Comparison of ENCODE assay signal across 8 cellular contexts in genomic region chr1:33349081-33349759, GRCh38. TPM values are rescaled to one million over a fixed set of nuclear protein-coding genes. Genes with fewer than 3 reads are reported as not detected.
A peak's percentile ranks its signal among the peaks of the same experiment; 100 is the strongest.
DNase-seq lines count a peak whose midpoint lies in the region; ATAC-seq and TF ChIP-seq lines count a peak whose summit lies in the region.

No MANE protein-coding gene starts in this region.

- peak; percentile 56 for DNase-seq in NCI-H510A (lab: John Stamatoyannopoulos, UW)
- no peak for DNase-seq in NCI-H510A treated with DMSO at 0.1 percent for 48 hours (lab: John Stamatoyannopoulos, UW)
- DNase-seq in OCI-LY7 (ENCODE audit: low spot score) = peak; percentile 61
- peak; percentile 80 for DNase-seq in activated effector memory CD4-positive, alpha-beta T cell treated with anti-CD3 and anti-CD28 coated beads, Interleukin-2, amount 50 U/mL, for 16 hours
- peak; percentile 72 for DNase-seq in germinal center (ENCODE audit: low spot score)
- DNase-seq in posterior vena cava (ENCODE audit: low spot score) = peak; percentile 88
- no peak for DNase-seq in islet precursor cell

- peak overlapping the region; percentile 76 for H3K4me3 ChIP-seq in OCI-LY7 (ENCODE audit: low read depth, low read length, poor library complexity, severe bottlenecking)

- peaks cover 17% of the 10 kb centered on the region; the same call in 1 of the 2 replicates for H4K20me1 ChIP-seq in OCI-LY7 (ENCODE audit: insufficient read depth, low read length)

- peak overlapping the region; percentile 74 for H3K4me2 ChIP-seq in OCI-LY7 (ENCODE audit: low read length)

- peak overlapping the region; percentile 10 for H3K27ac ChIP-seq in OCI-LY7 (ENCODE audit: low read depth, low read length, poor library complexity, severe bottlenecking)

- CTCF ChIA-PET in OCI-LY7 (lab: Charles Lee; ENCODE audit: unreplicated experiment) = no interaction called here

- no TSS peak for BruUV-seq in OCI-LY7 (replicated peaks; lab: Mats Ljungman, UMichigan)

- peak; percentile 30 for ATAC-seq in HG02852 (IDR thresholded peaks at IDR 0.05; ENCODE audit: unreplicated experiment)

- H3K4me1 ChIP-seq in OCI-LY7 (ENCODE audit: insufficient read depth, low read length, poor library complexity, severe bottlenecking) = peaks cover 35% of the 10 kb centered on the region

- POLR2A ChIA-PET in OCI-LY7 (lab: Charles Lee) = interaction anchor here (0.7 to 1.1 kb wide), 2 partner anchors 35 to 47 kb away, joined by 4 read pairs; no protein-coding TSS in a partner anchor

- H3K36me3 ChIP-seq in OCI-LY7 (ENCODE audit: insufficient read depth, low read length) = 0 out of 2 replicates have a peak, but pooled peaks cover 8% of the 10 kb centered on the region

- H2AFZ ChIP-seq in OCI-LY7 (ENCODE audit: low read length) = 0 out of 2 replicates have a peak overlapping the region, but pooled peaks have one; percentile 1

- peaks cover 14% of the 10 kb centered on the region; the same call in 1 of the 2 replicates for H3K79me2 ChIP-seq in OCI-LY7 (ENCODE audit: insufficient read depth, low read depth, low read length)

- H3K9me2 ChIP-seq in OCI-LY7 (ENCODE audit: insufficient read depth, low read length) = no peaks in the 10 kb centered on the region

- no peak for TF ChIP-seq CTCF in OCI-LY7 (conservative IDR thresholded peaks at IDR 0.05; ENCODE audit: low read length)

- H3K9me3 ChIP-seq in OCI-LY7 (ENCODE audit: low read length) = no peaks in the 10 kb centered on the region

- intact Hi-C loops in OCI-LY7 (cut with micrococcal nuclease; ENCODE audit: unreplicated experiment) = no loop called here
- intact Hi-C loops in posterior vena cava (cut with DNase I) = no loop called here

RNA-seq across cellular contexts. Expression of gene A3GALT2, which starts 28.3 kb away (rescaled TPM):
- total RNA-seq in OCI-LY7 (2014; rRNA removed; shearing (Covaris generic)) = not detected in 2 replicates
- total RNA-seq in OCI-LY7 (2022) (not detected in 2 replicates), posterior vena cava (under 1 TPM in 1 of 2 donors, not detected in 1; 0.24 TPM)

Comparison
In these comparisons a context has a peak if more than half of its experiments do, and no peak if none do; other contexts are left out.
1. DNase-seq: peak in NCI-H510A (single experiment), OCI-LY7 (single experiment), activated effector memory CD4-positive, alpha-beta T cell treated with anti-CD3 and anti-CD28 coated beads, Interleukin-2, amount 50 U/mL, for 16 hours (single experiment), germinal center (single experiment) and posterior vena cava (single experiment); none in NCI-H510A treated with DMSO at 0.1 percent for 48 hours (single experiment) and islet precursor cell (single experiment).